Comparison of ENCODE assay signal across 24 cellular contexts in the genomic region with DNA sequence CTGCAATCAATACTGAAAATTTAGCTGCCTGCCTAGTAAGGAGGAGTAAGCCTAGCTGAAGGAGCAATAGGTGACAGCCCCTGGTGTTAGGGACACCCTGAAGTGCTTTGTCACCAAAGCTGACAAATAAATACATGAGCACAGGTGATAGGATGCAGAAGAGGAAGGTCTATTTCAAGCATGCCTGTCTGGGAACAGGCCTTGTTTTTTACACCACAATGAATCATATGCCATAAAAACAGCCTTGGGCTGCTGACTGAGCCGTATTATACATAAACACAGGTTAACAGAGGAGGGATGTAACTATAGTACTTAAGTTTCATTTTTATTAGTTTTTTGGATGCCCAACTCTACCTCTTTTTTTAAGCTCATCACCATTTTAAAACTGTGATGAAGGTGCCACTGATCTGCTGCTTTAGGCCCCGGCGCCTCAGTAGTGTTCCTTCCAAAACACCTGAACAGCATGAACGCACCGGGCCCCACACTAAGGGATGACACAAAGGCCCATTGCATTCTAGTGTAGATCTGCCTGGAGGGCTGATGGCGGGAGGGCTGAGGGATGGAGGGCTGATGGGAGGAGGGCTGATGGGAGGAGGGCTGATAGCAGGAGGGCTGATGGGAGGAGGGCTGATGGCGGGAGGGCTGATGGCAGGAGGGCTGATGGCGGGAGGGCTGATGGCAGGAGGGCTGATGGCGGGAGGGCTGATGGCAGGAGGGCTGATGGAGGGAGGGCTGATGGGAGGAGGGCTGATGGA.
DNase-seq lines count a peak whose midpoint lies in the region; ATAC-seq and TF ChIP-seq lines count a peak whose summit lies in the region.
"Had no signal": no experiment of that assay in that cellular context is flagged by ENCODE, and none has a peak within 500 bp of the region (broad histone marks: within the 10 kb centered on the region; RNA-seq: fewer than 3 reads in every experiment).

No MANE protein-coding gene starts in this region.

- ATAC-seq in psoas muscle (peak in 3 of 4 donors; percentile 30 to 77 (median 52)), GM19397 (IDR thresholded peaks at IDR 0.05; ENCODE audit: unreplicated experiment) (no peak)
- ATAC-seq: left ventricle myocardium superior had no signal

- peaks cover 12 to 58% of the 10 kb centered on the region in 2 donors for H3K36me3 ChIP-seq in psoas muscle (ENCODE audit: insufficient read depth in 1 of 2, low read depth in 1 of 2)
- H3K36me3 ChIP-seq: ovary had no signal

- POLR2A ChIA-PET in activated CD4-positive, alpha-beta memory T cell treated with anti-CD3 and anti-CD28 coated beads, Interleukin-2, amount 10 ng/mL, durations not matched to agents 7 days and 5 days (lab: Charles Lee) = no interaction called here
- POLR2A ChIA-PET in activated CD4-positive, alpha-beta memory T cell treated with anti-CD3 and anti-CD28 coated beads for 36 hours (lab: Charles Lee) = no interaction called here

- H3K4me3 ChIP-seq in foreskin fibroblast (ENCODE audit: low read depth in 1 of 2, low read length in 2 of 2) (no peak overlapping the region), psoas muscle (no peak overlapping the region)
- H3K4me3 ChIP-seq: esophagus muscularis mucosa, ovary, upper lobe of right lung had no signal

- peak overlapping the region; percentile 36 for H3K27ac Mint-ChIP-seq in activated CD4-positive, alpha-beta memory T cell treated with anti-CD3 and anti-CD28 coated beads, Interleukin-2, amount 10 ng/mL, durations not matched to agents 7 days and 5 days
- H3K27ac Mint-ChIP-seq in activated CD4-positive, alpha-beta memory T cell treated with anti-CD3 and anti-CD28 coated beads for 36 hours = no peak overlapping the region
- H3K27ac Mint-ChIP-seq: activated naive CD8-positive, alpha-beta T cell; B cell had no signal

- H3K36me3 Mint-ChIP-seq in activated CD4-positive, alpha-beta memory T cell treated with anti-CD3 and anti-CD28 coated beads, Interleukin-2, amount 10 ng/mL, durations not matched to agents 7 days and 5 days (ENCODE audit: low read depth) = peaks cover 35% of the 10 kb centered on the region
- H3K36me3 Mint-ChIP-seq in activated CD4-positive, alpha-beta memory T cell treated with anti-CD3 and anti-CD28 coated beads for 36 hours = peaks cover 46% of the 10 kb centered on the region

- H3K9me3 ChIP-seq in psoas muscle = no peaks in the 10 kb centered on the region
- H3K9me3 ChIP-seq: Caco-2, esophagus muscularis mucosa, ovary, upper lobe of right lung had no signal

- H3K4me3 Mint-ChIP-seq in activated CD4-positive, alpha-beta memory T cell treated with anti-CD3 and anti-CD28 coated beads, Interleukin-2, amount 10 ng/mL, durations not matched to agents 7 days and 5 days = no peak overlapping the region
- no peak overlapping the region for H3K4me3 Mint-ChIP-seq in activated CD4-positive, alpha-beta memory T cell treated with anti-CD3 and anti-CD28 coated beads for 36 hours
- H3K4me3 Mint-ChIP-seq: activated naive CD8-positive, alpha-beta T cell; B cell; brain had no signal

- WGBS in psoas muscle, 3 donors = 98 to 99% (median 98%) methylated on average over 9 of the region's 9 CpGs

- TF ChIP-seq CTCF in foreskin fibroblast (IDR thresholded peaks at IDR 0.05; ENCODE audit: low read depth, low read length) (no peak), psoas muscle (IDR thresholded peaks at IDR 0.05) (no peak)

- H3K4me1 Mint-ChIP-seq in activated CD4-positive, alpha-beta memory T cell treated with anti-CD3 and anti-CD28 coated beads, Interleukin-2, amount 10 ng/mL, durations not matched to agents 7 days and 5 days = peaks cover 9% of the 10 kb centered on the region
- no peaks in the 10 kb centered on the region for H3K4me1 Mint-ChIP-seq in activated CD4-positive, alpha-beta memory T cell treated with anti-CD3 and anti-CD28 coated beads for 36 hours (ENCODE audit: low read depth)
- H3K4me1 Mint-ChIP-seq: B cell had no signal

- H3K4me1 ChIP-seq in psoas muscle = no peaks in the 10 kb centered on the region
- H3K4me1 ChIP-seq: Caco-2, esophagus muscularis mucosa, upper lobe of right lung had no signal

- DNase-seq in activated CD4-positive, alpha-beta memory T cell treated with anti-CD3 and anti-CD28 coated beads, Interleukin-2, amount 10 ng/mL, durations not matched to agents 7 days and 5 days = no peak
- no peak for DNase-seq in activated CD4-positive, alpha-beta memory T cell treated with anti-CD3 and anti-CD28 coated beads for 36 hours
- peak; percentile 28 for DNase-seq in RPMI7951 (ENCODE audit: low read depth)
- peak; percentile 7 to 21 for DNase-seq in foreskin fibroblast
- DNase-seq in psoas muscle = no peak
- DNase-seq in HCEC 1CT = no peak
- DNase-seq in stimulated activated CD4-positive, alpha-beta T cell treated with anti-CD3 and anti-CD28 coated beads, Interleukin-4, amount 100 ng/mL, for 24 hours = no peak
- DNase-seq: 8988T; activated CD4-positive, alpha-beta T cell treated with anti-CD3 and anti-CD28 coated beads, Interleukin-2, amount 50 U/mL, for 4 hours; activated T-cell treated with anti-CD3 and anti-CD28 coated beads, Interleukin-2, amount 50 U/mL, for 48 hours; Caco-2; H7; left ventricle myocardium superior; NCI-H1694; NCI-H748 treated with DMSO at 0.1 percent for 48 hours; OCI-M1; ovary; SIG-M5; upper lobe of right lung had no signal

- H3K27me3 Mint-ChIP-seq in activated CD4-positive, alpha-beta memory T cell treated with anti-CD3 and anti-CD28 coated beads, Interleukin-2, amount 10 ng/mL, durations not matched to agents 7 days and 5 days = no peaks in the 10 kb centered on the region
- no peaks in the 10 kb centered on the region for H3K27me3 Mint-ChIP-seq in activated CD4-positive, alpha-beta memory T cell treated with anti-CD3 and anti-CD28 coated beads for 36 hours
- H3K27me3 Mint-ChIP-seq: activated naive CD8-positive, alpha-beta T cell; B cell had no signal

- no peak overlapping the region for H3K27ac ChIP-seq in psoas muscle
- H3K27ac ChIP-seq: esophagus muscularis mucosa, ovary, upper lobe of right lung had no signal

- no peaks in the 10 kb centered on the region for H3K9me3 Mint-ChIP-seq in activated CD4-positive, alpha-beta memory T cell treated with anti-CD3 and anti-CD28 coated beads, Interleukin-2, amount 10 ng/mL, durations not matched to agents 7 days and 5 days
- H3K9me3 Mint-ChIP-seq in activated CD4-positive, alpha-beta memory T cell treated with anti-CD3 and anti-CD28 coated beads for 36 hours = no peaks in the 10 kb centered on the region
- H3K9me3 Mint-ChIP-seq: brain had no signal

- no peaks in the 10 kb centered on the region for H3K27me3 ChIP-seq in psoas muscle (ENCODE audit: insufficient read depth in 3 of 3, low read length in 2 of 3)
- H3K27me3 ChIP-seq: esophagus muscularis mucosa, ovary, upper lobe of right lung had no signal

- CTCF ChIA-PET in activated CD4-positive, alpha-beta memory T cell treated with anti-CD3 and anti-CD28 coated beads, Interleukin-2, amount 10 ng/mL, durations not matched to agents 7 days and 5 days (lab: Charles Lee) = interaction anchor here (1.3 kb wide), 1 partner anchor 9 kb away, joined by 3 read pairs; no protein-coding TSS in a partner anchor
- CTCF ChIA-PET in activated CD4-positive, alpha-beta memory T cell treated with anti-CD3 and anti-CD28 coated beads for 36 hours (lab: Charles Lee) = no interaction called here

- intact Hi-C loops in activated CD4-positive, alpha-beta memory T cell treated with anti-CD3 and anti-CD28 coated beads for 36 hours (cut with micrococcal nuclease) = no loop called here
- intact Hi-C loops in psoas muscle (cut with DNase I) = loop anchor here in 1 of 2 donors (1.0 kb wide), 1 partner anchor 467 kb away; no protein-coding TSS in a partner anchor

Comparison
In these comparisons a context has a peak if more than half of its experiments do, and no peak if none do; other contexts are left out.
1. DNase-seq: peak in RPMI7951 (single experiment) and foreskin fibroblast (2 of 2); none in activated CD4-positive, alpha-beta memory T cell treated with anti-CD3 and anti-CD28 coated beads, Interleukin-2, amount 10 ng/mL, durations not matched to agents 7 days and 5 days (single experiment), activated CD4-positive, alpha-beta memory T cell treated with anti-CD3 and anti-CD28 coated beads for 36 hours (single experiment), psoas muscle (0 of 2), HCEC 1CT (single experiment) and stimulated activated CD4-positive, alpha-beta T cell treated with anti-CD3 and anti-CD28 coated beads, Interleukin-4, amount 100 ng/mL, for 24 hours (single experiment).